36 cellular contexts compared by ENCODE assay signal in genomic region chr10:115958043-115958442, GRCh38.
"Had no signal": no experiment of that assay in that cellular context is flagged by ENCODE, and none has a peak within 500 bp of the region (broad histone marks: within the 10 kb centered on the region; RNA-seq: fewer than 3 reads in every experiment).

No MANE protein-coding gene starts in this region.

- H3K4me3 Mint-ChIP-seq: activated CD4-positive, alpha-beta memory T cell treated with anti-CD3 and anti-CD28 coated beads, Interleukin-2, amount 10 ng/mL, durations not matched to agents 7 days and 5 days; activated CD4-positive, alpha-beta T cell treated with anti-CD3 and anti-CD28 coated beads for 36 hours; activated CD4-positive, alpha-beta T cell treated with anti-CD3 and anti-CD28 coated beads, Interleukin-2, amount 10 ng/mL, durations not matched to agents 7 days and 5 days; activated CD8-positive, alpha-beta memory T cell treated with anti-CD3 and anti-CD28 coated beads, Interleukin-2, amount 10 ng/mL, durations not matched to agents 7 days and 5 days; activated CD8-positive, alpha-beta T cell treated with anti-CD3 and anti-CD28 coated beads, Interleukin-2, amount 10 ng/mL, durations not matched to agents 7 days and 5 days; activated naive CD4-positive, alpha-beta T cell treated with anti-CD3 and anti-CD28 coated beads for 36 hours; activated naive CD8-positive, alpha-beta T cell treated with anti-CD3 and anti-CD28 coated beads for 36 hours; activated T-cell treated with anti-CD3 and anti-CD28 coated beads, Interleukin-2, amount 50 U/mL, for 24 hours; activated T-helper 1 cell treated with anti-CD3 and anti-CD28 coated beads, Interleukin-12 subunit alpha, Interleukin-12 subunit beta, Interleukin-2, Interleukin-4 antibody, amounts not matched to agents 30 ng/mL and 10 ng/mL and 1 ng/mL, durations not matched to agents 14 hours and 24 hours and 36 hours; activated T-helper 17 cell treated with anti-CD3 and anti-CD28 coated beads, Interleukin-2, amount 50 U/mL, for 72 hours; T-helper 1 cell treated with Interleukin-12 subunit alpha and Interleukin-12 subunit beta and Interleukin-4 antibody, amounts not matched to agents 30 μg/mL and 1 μg/mL, for 36 hours; T-helper 2 cell treated with Interferon-gamma antibody and Interleukin-4, amounts not matched to agents 5 μg/mL and 100 μg/mL, for 36 hours had no signal

- H3K27ac ChIP-seq: adrenal gland, body of pancreas, brain microvascular endothelial cell, breast epithelium, VCaP had no signal

- H3K27me3 Mint-ChIP-seq: activated CD4-positive, alpha-beta memory T cell treated with anti-CD3 and anti-CD28 coated beads, Interleukin-2, amount 10 ng/mL, durations not matched to agents 7 days and 5 days; activated CD4-positive, alpha-beta T cell treated with anti-CD3 and anti-CD28 coated beads for 36 hours; activated CD4-positive, alpha-beta T cell treated with anti-CD3 and anti-CD28 coated beads, Interleukin-2, amount 10 ng/mL, durations not matched to agents 7 days and 5 days; activated CD8-positive, alpha-beta memory T cell treated with anti-CD3 and anti-CD28 coated beads, Interleukin-2, amount 10 ng/mL, durations not matched to agents 7 days and 5 days; activated T-cell treated with anti-CD3 and anti-CD28 coated beads, Interleukin-2, amount 50 U/mL, for 24 hours; activated T-helper 17 cell treated with anti-CD3 and anti-CD28 coated beads, Interleukin-2, amount 50 U/mL, for 72 hours had no signal

- H3K36me3 Mint-ChIP-seq: activated CD8-positive, alpha-beta memory T cell treated with anti-CD3 and anti-CD28 coated beads, Interleukin-2, amount 10 ng/mL, durations not matched to agents 7 days and 5 days; activated naive CD4-positive, alpha-beta T cell treated with anti-CD3 and anti-CD28 coated beads, Interleukin-2, amount 50 U/mL, for 72 hours; activated naive CD8-positive, alpha-beta T cell treated with anti-CD3 and anti-CD28 coated beads for 36 hours had no signal

- H3K4me1 ChIP-seq: adrenal gland, breast epithelium had no signal

- H3K9me3 ChIP-seq: adrenal gland, body of pancreas, breast epithelium had no signal

- H3K4me1 Mint-ChIP-seq: activated CD4-positive, alpha-beta memory T cell treated with anti-CD3 and anti-CD28 coated beads, Interleukin-2, amount 10 ng/mL, durations not matched to agents 7 days and 5 days; activated CD4-positive, alpha-beta T cell treated with anti-CD3 and anti-CD28 coated beads for 36 hours; activated CD4-positive, alpha-beta T cell treated with anti-CD3 and anti-CD28 coated beads, Interleukin-2, amount 10 ng/mL, durations not matched to agents 7 days and 5 days; activated CD8-positive, alpha-beta memory T cell treated with anti-CD3 and anti-CD28 coated beads, Interleukin-2, amount 10 ng/mL, durations not matched to agents 7 days and 5 days; activated naive CD8-positive, alpha-beta T cell treated with anti-CD3 and anti-CD28 coated beads for 36 hours; activated T-helper 17 cell treated with anti-CD3 and anti-CD28 coated beads, Interleukin-2, amount 50 U/mL, for 72 hours had no signal

- H3K27me3 ChIP-seq: adrenal gland, body of pancreas, brain microvascular endothelial cell, breast epithelium had no signal

- H3K36me3 ChIP-seq: adrenal gland, brain microvascular endothelial cell, breast epithelium had no signal

- H3K9me3 Mint-ChIP-seq: activated naive CD4-positive, alpha-beta T cell treated with anti-CD3 and anti-CD28 coated beads for 36 hours; activated naive CD8-positive, alpha-beta T cell treated with anti-CD3 and anti-CD28 coated beads for 36 hours; activated T-cell treated with anti-CD3 and anti-CD28 coated beads, Interleukin-2, amount 50 U/mL, for 24 hours; activated T-helper 1 cell treated with anti-CD3 and anti-CD28 coated beads, Interleukin-12 subunit alpha, Interleukin-12 subunit beta, Interleukin-2, Interleukin-4 antibody, amounts not matched to agents 30 ng/mL and 10 ng/mL and 1 ng/mL, durations not matched to agents 14 hours and 24 hours and 36 hours; T-helper 1 cell treated with Interleukin-12 subunit alpha and Interleukin-12 subunit beta and Interleukin-4 antibody, amounts not matched to agents 30 μg/mL and 1 μg/mL, for 36 hours had no signal

- H3K4me3 ChIP-seq: adrenal gland, body of pancreas, breast epithelium had no signal

- H3K27ac Mint-ChIP-seq: activated CD4-positive, alpha-beta memory T cell treated with anti-CD3 and anti-CD28 coated beads, Interleukin-2, amount 10 ng/mL, durations not matched to agents 7 days and 5 days; activated CD4-positive, alpha-beta T cell treated with anti-CD3 and anti-CD28 coated beads for 36 hours; activated CD4-positive, alpha-beta T cell treated with anti-CD3 and anti-CD28 coated beads, Interleukin-2, amount 10 ng/mL, durations not matched to agents 7 days and 5 days; activated CD8-positive, alpha-beta memory T cell treated with anti-CD3 and anti-CD28 coated beads, Interleukin-2, amount 10 ng/mL, durations not matched to agents 7 days and 5 days; activated CD8-positive, alpha-beta T cell treated with anti-CD3 and anti-CD28 coated beads, Interleukin-2, amount 10 ng/mL, durations not matched to agents 7 days and 5 days; activated naive CD4-positive, alpha-beta T cell treated with anti-CD3 and anti-CD28 coated beads for 36 hours; activated naive CD4-positive, alpha-beta T cell treated with anti-CD3 and anti-CD28 coated beads, Interleukin-2, amount 50 U/mL, for 72 hours; activated naive CD8-positive, alpha-beta T cell treated with anti-CD3 and anti-CD28 coated beads for 36 hours; activated T-cell treated with anti-CD3 and anti-CD28 coated beads, Interleukin-2, amount 50 U/mL, for 24 hours; activated T-helper 1 cell treated with anti-CD3 and anti-CD28 coated beads, Interleukin-12 subunit alpha, Interleukin-12 subunit beta, Interleukin-2, Interleukin-4 antibody, amounts not matched to agents 30 ng/mL and 10 ng/mL and 1 ng/mL, durations not matched to agents 14 hours and 24 hours and 36 hours; activated T-helper 17 cell treated with anti-CD3 and anti-CD28 coated beads, Interleukin-2, amount 50 U/mL, for 72 hours; T-helper 1 cell treated with Interleukin-12 subunit alpha and Interleukin-12 subunit beta and Interleukin-4 antibody, amounts not matched to agents 30 μg/mL and 1 μg/mL, for 36 hours; T-helper 2 cell treated with Interferon-gamma antibody and Interleukin-4, amounts not matched to agents 5 μg/mL and 100 μg/mL, for 36 hours had no signal

- DNase-seq: activated CD4-positive, alpha-beta memory T cell treated with anti-CD3 and anti-CD28 coated beads, Interleukin-2, amount 10 ng/mL, durations not matched to agents 7 days and 5 days; activated CD4-positive, alpha-beta T cell treated with anti-CD3 and anti-CD28 coated beads for 1 hour; activated CD4-positive, alpha-beta T cell treated with anti-CD3 and anti-CD28 coated beads for 36 hours; activated CD4-positive, alpha-beta T cell treated with anti-CD3 and anti-CD28 coated beads for 48 hours; activated CD4-positive, alpha-beta T cell treated with anti-CD3 and anti-CD28 coated beads, Interleukin-2, amount 10 ng/mL, durations not matched to agents 7 days and 5 days; activated CD4-positive, alpha-beta T cell treated with anti-CD3 and anti-CD28 coated beads, Interleukin-2, amount 50 U/mL, for 48 hours; activated CD4-positive, CD25-positive, alpha-beta regulatory T cell; activated CD8-positive, alpha-beta memory T cell treated with anti-CD3 and anti-CD28 coated beads for 24 hours; activated CD8-positive, alpha-beta memory T cell treated with anti-CD3 and anti-CD28 coated beads, Interleukin-2, amount 10 ng/mL, durations not matched to agents 7 days and 5 days; activated CD8-positive, alpha-beta memory T cell treated with anti-CD3 and anti-CD28 coated beads, Interleukin-2, amount 50 U/mL, for 48 hours; activated CD8-positive, alpha-beta T cell treated with anti-CD3 and anti-CD28 coated beads, Interleukin-2, amount 10 ng/mL, durations not matched to agents 7 days and 5 days; activated effector memory CD4-positive, alpha-beta T cell treated with anti-CD3 and anti-CD28 coated beads, Interleukin-2, amount 50 U/mL, for 16 hours; activated gamma-delta T cell treated with Interleukin-2 at 50 U/mL for 16 hours; activated naive CD4-positive, alpha-beta T cell; activated naive CD4-positive, alpha-beta T cell treated with anti-CD3 and anti-CD28 coated beads for 36 hours; activated naive CD4-positive, alpha-beta T cell treated with anti-CD3 and anti-CD28 coated beads, Interleukin-2, amount 50 U/mL, for 16 hours; activated naive CD8-positive, alpha-beta T cell treated with anti-CD3 and anti-CD28 coated beads for 36 hours; activated T-cell treated with anti-CD3 and anti-CD28 coated beads, Interleukin-2, amount 50 U/mL, for 24 hours; activated T-cell treated with anti-CD3 and anti-CD28 coated beads, Interleukin-2, amount 50 U/mL, for 48 hours; adrenal gland; amniotic stem cell; aorta; body of pancreas; brain microvascular endothelial cell; central memory CD4-positive, alpha-beta T cell; T-helper 1 cell; T-helper 2 cell; T-helper 9 cell had no signal

- ATAC-seq: activated CD4-positive, alpha-beta T cell treated with anti-CD3 and anti-CD28 coated beads for 36 hours; activated CD4-positive, CD25-positive, alpha-beta regulatory T cell treated with anti-CD3 and anti-CD28 coated beads, Interleukin-2, amount 50 U/mL, for 24 hours; activated CD8-positive, alpha-beta memory T cell treated with anti-CD3 and anti-CD28 coated beads, Interleukin-2, amount 10 ng/mL, durations not matched to agents 7 days and 5 days; activated CD8-positive, alpha-beta T cell treated with anti-CD3 and anti-CD28 coated beads, Interleukin-2, amount 10 ng/mL, durations not matched to agents 7 days and 5 days; activated naive CD4-positive, alpha-beta T cell treated with anti-CD3 and anti-CD28 coated beads, Interleukin-2, amount 50 U/mL, for 72 hours; activated T-helper 17 cell treated with anti-CD3 and anti-CD28 coated beads, Interleukin-2, amount 50 U/mL, for 72 hours; body of pancreas had no signal
